ENCODE assay signal across 20 cellular contexts in genomic region chr3:197286678-197287077, GRCh38. TPM values are rescaled to one million over a fixed set of nuclear protein-coding genes. Genes with fewer than 3 reads are reported as not detected.
DNase-seq lines count a peak whose midpoint lies in the region; ATAC-seq, FAIRE-seq and TF ChIP-seq lines count a peak whose summit lies in the region.
"Had no signal": no experiment of that assay in that cellular context is flagged by ENCODE, and none has a peak within 500 bp of the region (broad histone marks: within the 10 kb centered on the region; RNA-seq: fewer than 3 reads in every experiment).

No MANE protein-coding gene starts in this region.

- 91 to 96% methylated on average over 2 of the region's 2 CpGs for WGBS in body of pancreas, 2 donors

- H3K27me3 Mint-ChIP-seq in astrocyte (ENCODE audit: low read depth, unreplicated experiment) = no peaks in the 10 kb centered on the region
- H3K27me3 Mint-ChIP-seq: B cell; CD4-positive, alpha-beta T cell had no signal

- peaks cover 39% of the 10 kb centered on the region for H3K36me3 Mint-ChIP-seq in astrocyte (ENCODE audit: low read depth, unreplicated experiment)

- CTCF ChIA-PET in HEK293 (lab: Yijun Ruan, JAX) = interaction anchor here (0.6 kb wide), 1 partner anchor 36 kb away, joined by 4 read pairs; no protein-coding TSS in a partner anchor

- H3K36me3 ChIP-seq in HEK293 (ENCODE audit: control insufficient read depth in 2 of 2, insufficient read depth in 1 of 2, low read length in 2 of 2) (peaks cover 0 to 73% of the 10 kb centered on the region in 2 experiments; a peak in 2 of 3 replicates), astrocyte (ENCODE audit: insufficient read depth, low read length) (peaks cover 52% of the 10 kb centered on the region), gastrocnemius medialis (peaks cover 0 to 23% of the 10 kb centered on the region in 2 donors), body of pancreas (replicated peaks in 1 of 2; ENCODE audit: insufficient read depth in 1 of 2, low read depth in 2 of 2) (peaks cover 0 to 3% of the 10 kb centered on the region in 2 donors)

- peak overlapping the region; percentile 45 for H3K4me3 Mint-ChIP-seq in astrocyte (ENCODE audit: unreplicated experiment)
- H3K4me3 Mint-ChIP-seq: B cell; CD4-positive, alpha-beta T cell; HFFc6 had no signal

- in situ Hi-C loops in gastrocnemius medialis (cut with MboI; ENCODE audit: low sequenced_read_pairs in 4 of 4) = no loop called here

- H4K20me1 ChIP-seq in astrocyte (ENCODE audit: insufficient read depth, low read length) = peaks cover 80% of the 10 kb centered on the region

- no peak overlapping the region for H3K4me2 ChIP-seq in astrocyte (ENCODE audit: low read length)

- H3K27me3 ChIP-seq in astrocyte (ENCODE audit: insufficient read depth, low read length) (no peaks in the 10 kb centered on the region), gastrocnemius medialis (no peaks in the 10 kb centered on the region), body of pancreas (no peaks in the 10 kb centered on the region)

- H3K27ac Mint-ChIP-seq in astrocyte (ENCODE audit: unreplicated experiment) = no peak overlapping the region
- H3K27ac Mint-ChIP-seq: B cell; CD4-positive, alpha-beta T cell; HFFc6 had no signal

- peak; percentile 65 to 94 for ATAC-seq in gastrocnemius medialis
- no peak for ATAC-seq in body of pancreas
- ATAC-seq in GM21447 (IDR thresholded peaks at IDR 0.05; ENCODE audit: unreplicated experiment) = no peak

- H2AFZ ChIP-seq in astrocyte (ENCODE audit: low read depth, low read length) = no peak overlapping the region

- H3K4me3 ChIP-seq in HEK293 (ENCODE audit: low read depth, low read length) (no peak overlapping the region), astrocyte (ENCODE audit: insufficient read depth, low read depth, low read length) (no peak overlapping the region), gastrocnemius medialis (no peak overlapping the region), body of pancreas (no peak overlapping the region)
- H3K4me3 ChIP-seq: HAP-1 had no signal

- H3K27ac ChIP-seq in HEK293 (ENCODE audit: extremely low read depth, low read depth, low read length) (no peak overlapping the region), astrocyte (ENCODE audit: low read depth, low read length) (no peak overlapping the region), gastrocnemius medialis (peak overlapping the region in 3 of 4 donors; percentile 47 to 59 (median 55)), body of pancreas (no peak overlapping the region)
- H3K27ac ChIP-seq: HL-60 had no signal

- DNase-seq in NCI-H82 (lab: John Stamatoyannopoulos, UW) (peak; percentile 62), NCI-H82 treated with DMSO at 0.1 percent for 48 hours (lab: John Stamatoyannopoulos, UW; ENCODE audit: unreplicated experiment) (no peak), astrocyte (ENCODE audit: low read depth) (no peak), gastrocnemius medialis (peak in 1 of 2 donors; percentile 57), body of pancreas (no peak), NK-92 (lab: John Stamatoyannopoulos, UW; ENCODE audit: unreplicated experiment) (no peak)
- DNase-seq: C1 segment of cervical spinal cord; CD4-positive, alpha-beta T cell; DND-41; GDM1; GOT3; HFFc6; IMR-90 had no signal

- no peak for TF ChIP-seq POLR2A in gastrocnemius medialis (IDR thresholded peaks at IDR 0.05)
- no peak for TF ChIP-seq POLR2A in body of pancreas (IDR thresholded peaks at IDR 0.05)

- no peak for FAIRE-seq in astrocyte (lab: Jason Lieb, UNC)
- FAIRE-seq: A204.1, GM12892 had no signal

- intact Hi-C loops in gastrocnemius medialis (cut with DNase I; ENCODE audit: low total_unique reads) = no loop called here
- intact Hi-C loops in body of pancreas (cut with DNase I) = no loop called here

- H3K9ac ChIP-seq in astrocyte (ENCODE audit: low read length) = no peak overlapping the region

- H3K4me1 Mint-ChIP-seq in astrocyte (ENCODE audit: low read depth, unreplicated experiment) = peaks cover 19% of the 10 kb centered on the region
- H3K4me1 Mint-ChIP-seq: B cell had no signal

- no peak for TF ChIP-seq CTCF in HEK293 (tag by site-specific recombination; IDR thresholded peaks at IDR 0.05)
- no peak for TF ChIP-seq CTCF in astrocyte (IDR thresholded peaks at IDR 0.05; ENCODE audit: insufficient read depth, low read depth, low read length)
- no peak for TF ChIP-seq CTCF in gastrocnemius medialis (IDR thresholded peaks at IDR 0.05 in 4 of 5, conservative IDR thresholded peaks at IDR 0.05 in 1 of 5)
- no peak for TF ChIP-seq CTCF in body of pancreas (IDR thresholded peaks at IDR 0.05)

- H3K4me1 ChIP-seq in HEK293 (ENCODE audit: control insufficient read depth, insufficient read depth, low read length) (no peaks in the 10 kb centered on the region), astrocyte (ENCODE audit: insufficient read depth, low read length) (peaks cover 12% of the 10 kb centered on the region), gastrocnemius medialis (peaks cover 31 to 35% of the 10 kb centered on the region in 2 donors), body of pancreas (no peaks in the 10 kb centered on the region)
- H3K4me1 ChIP-seq: HAP-1 had no signal

- H3K9me3 ChIP-seq in HEK293 (ENCODE audit: control insufficient read depth, insufficient read depth, low read depth, low read length) = no peaks in the 10 kb centered on the region
- H3K9me3 ChIP-seq in astrocyte (ENCODE audit: insufficient read depth, low read depth, low read length) = no peaks in the 10 kb centered on the region
- no peaks in the 10 kb centered on the region for H3K9me3 ChIP-seq in gastrocnemius medialis
- H3K9me3 ChIP-seq in body of pancreas = no peaks in the 10 kb centered on the region
- H3K9me3 ChIP-seq: HAP-1 had no signal

- no peaks in the 10 kb centered on the region for H3K9me3 Mint-ChIP-seq in astrocyte (ENCODE audit: unreplicated experiment)
- H3K9me3 Mint-ChIP-seq: CD4-positive, alpha-beta T cell; HFFc6 had no signal

- peaks cover 99% of the 10 kb centered on the region for H3K79me2 ChIP-seq in astrocyte (ENCODE audit: insufficient read depth, low read length)

- POLR2A ChIA-PET in HEK293 (lab: Yijun Ruan, JAX) = interaction anchor here (1.3 kb wide), 1 partner anchor 11 kb away, joined by 3 read pairs; no protein-coding TSS in a partner anchor

TF ChIP-seq in HEK293, 187 proteins besides CTCF, POLR2A, EP300 and RAD21:
- no peak for TF ChIP-seq ZNF777 (tag by site-specific recombination; IDR thresholded peaks at IDR 0.05; ENCODE audit: borderline replicate concordance)
- TF ChIP-seq ZNF404 (tag by site-specific recombination; IDR thresholded peaks at IDR 0.05) = no peak
- no peak for TF ChIP-seq ZNF366 (tag by site-specific recombination; conservative IDR thresholded peaks at IDR 0.05)
- TF ChIP-seq SETDB1 (IDR thresholded peaks at IDR 0.05; ENCODE audit: insufficient read length, low read length) = no peak
- no peak for TF ChIP-seq ZNF292 (tag by site-specific recombination; IDR thresholded peaks at IDR 0.05; ENCODE audit: borderline replicate concordance, low read depth)
- TF ChIP-seq ZNF645 (tag by site-specific recombination; IDR thresholded peaks at IDR 0.05) = no peak
- TF ChIP-seq ZNF121 (tag by site-specific recombination; IDR thresholded peaks at IDR 0.05) = 0 out of 2 replicates have a peak, but pooled peaks have one; percentile 9
- no peak for TF ChIP-seq ZBTB21 (tag by site-specific recombination; IDR thresholded peaks at IDR 0.05)
- no peak for TF ChIP-seq ZIC2 (tag by site-specific recombination; IDR thresholded peaks at IDR 0.05)

RNA-seq across cellular contexts. Expression of gene DLG1, which starts 11.7 kb away (rescaled TPM):
- 161 and 210 TPM in 2 replicates for total RNA-seq in astrocyte
- 100 to 1,000 TPM in 1 of 4 donors, 10 to 100 TPM in 3; 41.4 to 112 (median 61.1) TPM for total RNA-seq in gastrocnemius medialis
- 10 to 100 TPM; 45.8 to 48.8 TPM for total RNA-seq in body of pancreas

Comparison
In these comparisons a context has a peak if more than half of its experiments do, and no peak if none do; other contexts are left out.
1. H3K27ac ChIP-seq: peak in gastrocnemius medialis (3 of 4); none in HEK293 (single experiment), astrocyte (single experiment) and body of pancreas (0 of 4).
2. ATAC-seq: peak in gastrocnemius medialis (2 of 2); none in body of pancreas (single experiment) and GM21447 (single experiment).